8 cellular contexts compared by ENCODE assay signal in genomic region chr17:17590883-17591407, GRCh38. TPM values are rescaled to one million over a fixed set of nuclear protein-coding genes. Genes with fewer than 3 reads are reported as not detected.
DNase-seq lines count a peak whose midpoint lies in the region; ATAC-seq lines count a peak whose summit lies in the region.

No MANE protein-coding gene starts in this region.

- peaks cover 31% of the 10 kb centered on the region for H3K4me1 Mint-ChIP-seq in activated T-cell treated with anti-CD3 and anti-CD28 coated beads, Interleukin-2, amount 50 U/mL, for 72 hours (ENCODE audit: low read depth)
- H3K4me1 Mint-ChIP-seq in activated CD4-positive, alpha-beta memory T cell treated with anti-CD3 and anti-CD28 coated beads for 36 hours (ENCODE audit: low read depth) = peaks cover 23% of the 10 kb centered on the region

- POLR2A ChIA-PET in activated CD4-positive, alpha-beta memory T cell treated with anti-CD3 and anti-CD28 coated beads for 36 hours (lab: Charles Lee) = interaction anchor here (0.6 to 1.6 kb wide), 3 partner anchors 10 to 603 kb away, joined by 3 to 9 read pairs (median 5); partner anchors contain the start of gene RASD1

- H3K27ac Mint-ChIP-seq in activated T-cell treated with anti-CD3 and anti-CD28 coated beads, Interleukin-2, amount 50 U/mL, for 72 hours = peak overlapping the region; percentile 48
- H3K27ac Mint-ChIP-seq in activated CD4-positive, alpha-beta memory T cell treated with anti-CD3 and anti-CD28 coated beads for 36 hours = peak overlapping the region; percentile 88

- H3K9me3 ChIP-seq in iPS-18c (ENCODE audit: control insufficient read depth, insufficient read depth, low read length) = no peaks in the 10 kb centered on the region

- peak overlapping the region; percentile 69 for H3K27ac ChIP-seq in substantia nigra (ENCODE audit: low read depth, low read length, poor library complexity, severe bottlenecking)

- H3K9me3 Mint-ChIP-seq in activated T-cell treated with anti-CD3 and anti-CD28 coated beads, Interleukin-2, amount 50 U/mL, for 72 hours = no peaks in the 10 kb centered on the region
- H3K9me3 Mint-ChIP-seq in activated CD4-positive, alpha-beta memory T cell treated with anti-CD3 and anti-CD28 coated beads for 36 hours = no peaks in the 10 kb centered on the region

- H3K4me3 ChIP-seq in iPS-18c (ENCODE audit: insufficient read depth, low read depth, low read length) = peak overlapping the region; percentile 70

- H3K27me3 Mint-ChIP-seq in activated T-cell treated with anti-CD3 and anti-CD28 coated beads, Interleukin-2, amount 50 U/mL, for 72 hours (ENCODE audit: low read depth) = no peaks in the 10 kb centered on the region
- no peaks in the 10 kb centered on the region for H3K27me3 Mint-ChIP-seq in activated CD4-positive, alpha-beta memory T cell treated with anti-CD3 and anti-CD28 coated beads for 36 hours

- CTCF ChIA-PET in activated CD4-positive, alpha-beta memory T cell treated with anti-CD3 and anti-CD28 coated beads for 36 hours (lab: Charles Lee) = interaction anchor here (0.6 to 2.9 kb wide), 7 partner anchors 22 to 236 kb away, joined by 3 to 20 read pairs (median 6); partner anchors contain the start of gene RASD1

- in situ Hi-C loops in KBM-7 (cut with MboI; ENCODE audit: low pct_unique_long_range_greater_than_20kb, low sequenced_read_pairs) = no loop called here

- H3K36me3 Mint-ChIP-seq in activated T-cell treated with anti-CD3 and anti-CD28 coated beads, Interleukin-2, amount 50 U/mL, for 72 hours (ENCODE audit: insufficient read depth in 2 of 2) = no peaks in the 10 kb centered on the region
- H3K36me3 Mint-ChIP-seq in activated CD4-positive, alpha-beta memory T cell treated with anti-CD3 and anti-CD28 coated beads for 36 hours = no peaks in the 10 kb centered on the region

- intact Hi-C loops in activated CD4-positive, alpha-beta memory T cell treated with anti-CD3 and anti-CD28 coated beads for 36 hours (cut with micrococcal nuclease) = loop anchor here (1.0 to 10.0 kb wide), 7 partner anchors 38 to 448 kb away; partner anchors contain the start of genes ATPAF2, COPS3, DRC3 and GID4

- ATAC-seq in activated T-cell treated with anti-CD3 and anti-CD28 coated beads, Interleukin-2, amount 50 U/mL, for 72 hours (replicated peaks in 1 of 2) = peak in 1 of 2 donors; percentile 12

- peak overlapping the region; percentile 90 to 96 for H3K4me3 Mint-ChIP-seq in activated T-cell treated with anti-CD3 and anti-CD28 coated beads, Interleukin-2, amount 50 U/mL, for 72 hours
- peak overlapping the region; percentile 88 for H3K4me3 Mint-ChIP-seq in activated CD4-positive, alpha-beta memory T cell treated with anti-CD3 and anti-CD28 coated beads for 36 hours

- no peak for DNase-seq in activated T-cell treated with anti-CD3 and anti-CD28 coated beads, Interleukin-2, amount 50 U/mL, for 72 hours
- DNase-seq in activated T-cell treated with anti-CD3 and anti-CD28 coated beads for 4 hours = no peak
- no peak for DNase-seq in activated CD4-positive, alpha-beta memory T cell treated with anti-CD3 and anti-CD28 coated beads for 36 hours
- peak in 2 of 49 donors; percentile 32 to 34 for DNase-seq in substantia nigra (lab: John Stamatoyannopoulos, UW)
- DNase-seq in epidermal melanocyte (ENCODE audit: insufficient read length, low spot score) = no peak
- DNase-seq in NCI-H187 (lab: John Stamatoyannopoulos, UW) = no peak
- no peak for DNase-seq in KBM-7

RNA-seq across cellular contexts. Expression of gene PEMT, which starts 0.6 kb away (rescaled TPM):
- total RNA-seq in activated T-cell treated with anti-CD3 and anti-CD28 coated beads, Interleukin-2, amount 50 U/mL, for 72 hours = 10 to 100 TPM; 21.6 to 36.8 TPM
- 10 to 100 TPM; 38.3 to 41.1 TPM for total RNA-seq in activated CD4-positive, alpha-beta memory T cell treated with anti-CD3 and anti-CD28 coated beads for 36 hours
